ENCODE assay signal across 8 cellular contexts in genomic region chr14:52553671-52554575, GRCh38. TPM values are rescaled to one million over a fixed set of nuclear protein-coding genes. Genes with fewer than 3 reads are reported as not detected.
A peak's percentile ranks its signal among the peaks of the same experiment; 100 is the strongest.
DNase-seq lines count a peak whose midpoint lies in the region; ATAC-seq and TF ChIP-seq lines count a peak whose summit lies in the region.

No MANE protein-coding gene starts in this region.

- no peaks in the 10 kb centered on the region for H3K9me3 ChIP-seq in naive thymus-derived CD4-positive, alpha-beta T cell (ENCODE audit: control insufficient read depth in 2 of 3, low read length in 3 of 3)

- no peak for ATAC-seq in naive thymus-derived CD4-positive, alpha-beta T cell
- ATAC-seq in GM21786 (IDR thresholded peaks at IDR 0.05; ENCODE audit: unreplicated experiment), result no peak

- POLR2A ChIA-PET in naive thymus-derived CD4-positive, alpha-beta T cell (lab: Charles Lee), result interaction anchor here (0.6 to 1.9 kb wide), 7 partner anchors 182 to 599 kb away, joined by 3 to 8 read pairs (median 3); partner anchors contain the start of genes DDHD1 and GNPNAT1

- no peaks in the 10 kb centered on the region for H3K27me3 ChIP-seq in naive thymus-derived CD4-positive, alpha-beta T cell (ENCODE audit: control insufficient read depth in 2 of 2, insufficient read depth in 2 of 2, low read length in 2 of 2)

- intact Hi-C loops in naive thymus-derived CD4-positive, alpha-beta T cell (cut with micrococcal nuclease), result loop anchor here (1.0 to 10.0 kb wide), 18 partner anchors 23 to 1459 kb away; partner anchors contain the start of genes TRIM9 (in 2 of the 2), BMP4 (in 1 of the 2), DDHD1 (in 1 of the 2) and FERMT2 (in 1 of the 2)

- CTCF ChIA-PET in naive thymus-derived CD4-positive, alpha-beta T cell (lab: Charles Lee), result interaction anchor here (0.6 to 0.9 kb wide), 3 partner anchors 9 to 23 kb away, joined by 3 to 4 read pairs (median 3); no protein-coding TSS in a partner anchor

- H3K4me1 ChIP-seq in naive thymus-derived CD4-positive, alpha-beta T cell (ENCODE audit: control insufficient read depth in 2 of 2, insufficient read depth in 2 of 2, low read length in 2 of 2), result peaks cover 9 to 15% of the 10 kb centered on the region in 2 donors

- peak overlapping the region; percentile 82 to 97 (median 94) for H3K27ac Mint-ChIP-seq in naive thymus-derived CD4-positive, alpha-beta T cell

- no peak for TF ChIP-seq CTCF in fibroblast of pulmonary artery (IDR thresholded peaks at IDR 0.05; ENCODE audit: low read length, missing control alignments)

- H3K27me3 Mint-ChIP-seq in naive thymus-derived CD4-positive, alpha-beta T cell, result peaks cover 0 to 41% (median 5%) of the 10 kb centered on the region in 5 donors

- H3K36me3 Mint-ChIP-seq in naive thymus-derived CD4-positive, alpha-beta T cell, result peaks cover 0 to 5% (median 0%) of the 10 kb centered on the region in 5 donors

- H3K4me3 Mint-ChIP-seq in naive thymus-derived CD4-positive, alpha-beta T cell, result peak overlapping the region; percentile 91 to 97 (median 96)

- DNase-seq in D341Med (ENCODE audit: low spot score) (peak; percentile 78), LHCN-M2 (ENCODE audit: low read depth) (peak; percentile 77), RKO (ENCODE audit: low spot score) (peak; percentile 90), fibroblast of pulmonary artery (ENCODE audit: low read depth) (peak; percentile 95)
- peak; percentile 93 for DNase-seq in activated effector memory CD4-positive, alpha-beta T cell treated with anti-CD3 and anti-CD28 coated beads, Interleukin-2, amount 50 U/mL, for 16 hours
- peak; percentile 63 to 86 (median 82) for DNase-seq in naive thymus-derived CD4-positive, alpha-beta T cell
- peak; percentile 59 to 74 for DNase-seq in stimulated activated CD8-positive, alpha-beta memory T cell treated with anti-CD3 and anti-CD28 coated beads, Interleukin-7, amount 100 ng/mL, for 4 hours (ENCODE audit: low read depth in 2 of 2)

- H3K4me1 Mint-ChIP-seq in naive thymus-derived CD4-positive, alpha-beta T cell, result peaks cover 6 to 33% (median 28%) of the 10 kb centered on the region in 7 donors

- no peaks in the 10 kb centered on the region for H3K36me3 ChIP-seq in naive thymus-derived CD4-positive, alpha-beta T cell (ENCODE audit: control insufficient read depth in 2 of 3, insufficient read depth in 3 of 3, low read length in 3 of 3)

- H3K9me3 Mint-ChIP-seq in naive thymus-derived CD4-positive, alpha-beta T cell, result peaks cover 0 to 5% (median 0%) of the 10 kb centered on the region in 11 donors

- H3K27ac ChIP-seq in naive thymus-derived CD4-positive, alpha-beta T cell (ENCODE audit: low read depth, low read length), result peak overlapping the region; percentile 60

- peak overlapping the region; percentile 66 for H3K4me3 ChIP-seq in fibroblast of pulmonary artery (replicated peaks; ENCODE audit: low read depth, low read length)
- peak overlapping the region; percentile 77 for H3K4me3 ChIP-seq in naive thymus-derived CD4-positive, alpha-beta T cell (ENCODE audit: low read length)

RNA-seq across cellular contexts. Expression of gene GPR137C, which starts 1.3 kb away (rescaled TPM):
- 1.7 and 2.3 TPM in 2 replicates for total RNA-seq in LHCN-M2 (2014; rRNA removed)
- polyA plus RNA-seq in LHCN-M2 (2012), result 1.0 TPM
- total RNA-seq in naive thymus-derived CD4-positive, alpha-beta T cell, result under 1 TPM in 3 of 5 experiments, not detected in 2; 0.27 to 0.70 (median 0.34) TPM
- polyA plus RNA-seq in naive thymus-derived CD4-positive, alpha-beta T cell, result not detected

RNA-seq across cellular contexts. Expression of gene TXNDC16, which starts 1.6 kb away (rescaled TPM):
- 2.9 and 4.3 TPM in 2 replicates for total RNA-seq in LHCN-M2 (2014; rRNA removed)
- polyA plus RNA-seq in LHCN-M2 (2012), result 1.3 TPM
- 10 to 100 TPM in 2 of 5 experiments, 1 to 10 TPM in 3; 6.9 to 15.8 (median 9.1) TPM for total RNA-seq in naive thymus-derived CD4-positive, alpha-beta T cell
- polyA plus RNA-seq in naive thymus-derived CD4-positive, alpha-beta T cell, result 1 to 10 TPM; 2.0 to 2.6 TPM
